ENCODE assay signal across 9 cellular contexts in the genomic region with DNA sequence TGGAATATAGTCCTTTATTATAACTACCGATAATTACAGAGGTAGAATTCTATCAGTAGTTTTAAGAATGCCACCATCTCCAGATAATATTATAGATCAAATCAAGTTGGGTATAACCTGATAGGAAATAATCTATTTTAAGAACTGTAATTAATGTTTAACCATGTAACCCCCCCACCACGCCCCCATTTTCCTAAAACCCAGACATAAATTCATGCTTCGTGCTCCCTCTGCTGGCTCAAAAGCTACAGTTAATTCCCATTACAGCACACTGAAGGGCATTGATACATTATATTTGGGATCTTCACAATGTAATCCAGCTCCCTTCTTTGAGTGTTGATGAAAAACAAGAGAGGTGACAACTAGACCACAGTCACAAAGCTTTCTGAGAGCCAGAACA.
DNase-seq lines count a peak whose midpoint lies in the region; ATAC-seq, FAIRE-seq and TF ChIP-seq lines count a peak whose summit lies in the region.
"Had no signal": no experiment of that assay in that cellular context is flagged by ENCODE, and none has a peak within 500 bp of the region (broad histone marks: within the 10 kb centered on the region; RNA-seq: fewer than 3 reads in every experiment).

No MANE protein-coding gene starts in this region.

- H3K4me1 ChIP-seq in OCI-LY1 (ENCODE audit: insufficient read depth, low read length, severe bottlenecking) = peaks cover 46% of the 10 kb centered on the region
- H3K4me1 ChIP-seq in small intestine (ENCODE audit: control insufficient read depth in 2 of 2, insufficient read depth in 1 of 2, low read depth in 1 of 2, low read length in 1 of 2) = no peaks in the 10 kb centered on the region

- ATAC-seq in GM18867 (IDR thresholded peaks at IDR 0.05; ENCODE audit: unreplicated experiment) = no peak

- WGBS in small intestine, 3 donors = 29 to 52% (median 38%) methylated on average over 3 of the region's 3 CpGs

- H3K9me3 ChIP-seq in OCI-LY1 (ENCODE audit: low read length) = no peaks in the 10 kb centered on the region
- no peaks in the 10 kb centered on the region for H3K9me3 ChIP-seq in small intestine (ENCODE audit: control insufficient read depth, low read depth)
- H3K9me3 ChIP-seq: SJSA1 had no signal

- H3K79me2 ChIP-seq in OCI-LY1 (ENCODE audit: insufficient read depth, low read length) = no peaks in the 10 kb centered on the region

- H3K9me2 ChIP-seq in OCI-LY1 (ENCODE audit: low read depth, low read length) = no peaks in the 10 kb centered on the region

- H3K27me3 ChIP-seq in OCI-LY1 (ENCODE audit: insufficient read depth, low read length) (no peaks in the 10 kb centered on the region), small intestine (ENCODE audit: control insufficient read depth in 2 of 2, insufficient read depth in 2 of 2, low read length in 2 of 2) (no peaks in the 10 kb centered on the region)
- H3K27me3 ChIP-seq: SJSA1 had no signal

- FAIRE-seq in small intestine (lab: Jason Lieb, UNC) = no peak

- DNase-seq in NCI-H2107 treated with DMSO at 0.1 percent for 48 hours (lab: John Stamatoyannopoulos, UW; ENCODE audit: unreplicated experiment) (peak; percentile 10), NCI-H2107 (lab: John Stamatoyannopoulos, UW) (no peak), fibroblast of mammary gland (ENCODE audit: low read depth) (peak; percentile 36), small intestine (peak; percentile 30), HPDE6-E6E7 (ENCODE audit: extremely low spot score) (no peak), NCI-H1092 (lab: John Stamatoyannopoulos, UW) (no peak)

- no peak overlapping the region for H3K9ac ChIP-seq in OCI-LY1 (ENCODE audit: low read length)

- H3F3A ChIP-seq in OCI-LY1 (ENCODE audit: insufficient read depth, low read length) = no peaks in the 10 kb centered on the region

- H3K36me3 ChIP-seq in OCI-LY1 (ENCODE audit: insufficient read depth, low read length) = no peaks in the 10 kb centered on the region
- H3K36me3 ChIP-seq in small intestine (ENCODE audit: control insufficient read depth in 2 of 2, insufficient read depth in 2 of 2, low read length in 2 of 2) = no peaks in the 10 kb centered on the region
- H3K36me3 ChIP-seq: SJSA1 had no signal

- H3K27ac ChIP-seq in OCI-LY1 (ENCODE audit: low read depth, low read length, poor library complexity, severe bottlenecking) (no peak overlapping the region), small intestine (ENCODE audit: low read depth in 1 of 2, low read length in 1 of 2) (no peak overlapping the region)
- H3K27ac ChIP-seq: SJSA1 had no signal

- no peak overlapping the region for H3K4me3 ChIP-seq in OCI-LY1 (ENCODE audit: low read depth, low read length, poor library complexity, severe bottlenecking)
- no peak overlapping the region for H3K4me3 ChIP-seq in fibroblast of mammary gland (ENCODE audit: control insufficient read depth, low read depth, low read length)
- H3K4me3 ChIP-seq in small intestine (ENCODE audit: low read depth in 1 of 2, low read length in 2 of 2) = no peak overlapping the region
- H3K4me3 ChIP-seq: SJSA1 had no signal

- TF ChIP-seq CTCF in OCI-LY1 (IDR thresholded peaks at IDR 0.05; ENCODE audit: low read length) (peak; percentile 87), fibroblast of mammary gland (conservative IDR thresholded peaks at IDR 0.05; ENCODE audit: control insufficient read depth, insufficient read depth, low read depth, low read length) (peak; percentile 60)

- no peak overlapping the region for H2AFZ ChIP-seq in OCI-LY1 (ENCODE audit: low read length)

- H3K4me2 ChIP-seq in OCI-LY1 (ENCODE audit: low read length) = no peak overlapping the region

- no peaks in the 10 kb centered on the region for H4K20me1 ChIP-seq in OCI-LY1 (ENCODE audit: insufficient read depth, low read length)

Comparison
In these comparisons a context has a peak if more than half of its experiments do, and no peak if none do; other contexts are left out.
1. DNase-seq: peak in NCI-H2107 treated with DMSO at 0.1 percent for 48 hours (single experiment), fibroblast of mammary gland (single experiment) and small intestine (single experiment); none in NCI-H2107 (single experiment), HPDE6-E6E7 (single experiment) and NCI-H1092 (single experiment).